Comparison of ENCODE assay signal across 9 cellular contexts in the genomic region with DNA sequence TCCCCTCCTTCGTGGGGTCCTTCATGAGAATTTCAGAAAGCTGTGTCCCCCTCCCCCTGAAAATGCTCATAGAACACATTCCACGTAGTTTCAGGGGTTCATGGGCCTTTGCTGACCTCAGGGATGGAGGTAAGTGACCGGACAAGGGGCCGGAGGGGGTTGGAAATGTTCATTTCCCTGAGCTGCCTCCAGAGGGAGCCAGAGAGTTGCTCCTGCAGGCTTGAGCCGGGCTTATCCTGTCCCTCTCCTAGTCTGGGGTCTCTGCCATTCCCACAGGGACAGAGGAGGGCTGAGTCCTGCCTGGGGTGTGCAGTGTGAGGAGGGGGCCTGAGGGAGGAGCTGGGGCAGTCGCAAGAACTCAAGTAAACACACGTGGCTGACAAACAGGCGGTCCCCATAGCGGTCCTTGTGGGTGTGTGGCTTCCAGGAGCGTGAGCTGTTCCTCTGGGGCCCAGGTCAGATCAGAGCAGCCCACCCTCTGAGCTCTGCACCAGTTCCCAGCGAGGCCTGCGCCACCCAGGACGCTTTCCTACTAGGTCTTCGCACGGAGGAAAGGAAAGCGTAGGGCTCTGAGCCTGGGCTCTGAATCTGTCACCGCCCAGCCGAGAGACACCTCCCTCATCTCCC.
DNase-seq lines count a peak whose midpoint lies in the region; ATAC-seq and TF ChIP-seq lines count a peak whose summit lies in the region.
"Had no signal": no experiment of that assay in that cellular context is flagged by ENCODE, and none has a peak within 500 bp of the region (broad histone marks: within the 10 kb centered on the region; RNA-seq: fewer than 3 reads in every experiment).

No MANE protein-coding gene starts in this region.

- H3K4me3 ChIP-seq in lower lobe of right lung = no peak overlapping the region
- H3K4me3 ChIP-seq: SK-N-MC had no signal

- in situ Hi-C loops in T47D (cut with HindIII; ENCODE audit: low pct_unique_long_range_greater_than_20kb, low sequenced_read_pairs) = no loop called here

- intact Hi-C loops in lower lobe of right lung (cut with DNase I) = no loop called here

- DNase-seq in Daoy (ENCODE audit: low read depth) (peak; percentile 27), HuH-7.5 (ENCODE audit: low spot score) (peak; percentile 72), T47D (ENCODE audit: low read depth in 1 of 2, low spot score in 1 of 2) (peak; percentile 53 to 57), lower lobe of right lung (no peak), NCI-H187 (lab: John Stamatoyannopoulos, UW) (no peak), NCI-H1105 (lab: John Stamatoyannopoulos, UW) (no peak)

- H3K36me3 ChIP-seq in lower lobe of right lung = no peaks in the 10 kb centered on the region

- H3K27ac ChIP-seq in lower lobe of right lung = no peak overlapping the region
- H3K27ac ChIP-seq: SK-N-MC had no signal

- peaks cover under 1% of the 10 kb centered on the region for H3K4me1 ChIP-seq in lower lobe of right lung

- peak; percentile 31 to 54 for ATAC-seq in lower lobe of right lung
- no peak for ATAC-seq in HG02885 (IDR thresholded peaks at IDR 0.05; ENCODE audit: poor library complexity, unreplicated experiment)
- ATAC-seq in GM19035 (IDR thresholded peaks at IDR 0.05; ENCODE audit: unreplicated experiment) = no peak

- TF ChIP-seq CTCF in lower lobe of right lung (IDR thresholded peaks at IDR 0.05) = peak; percentile 72

- H3K9me3 ChIP-seq in lower lobe of right lung = peaks cover 4% of the 10 kb centered on the region

- H3K27me3 ChIP-seq in lower lobe of right lung (ENCODE audit: low read depth) = peaks cover 29% of the 10 kb centered on the region

Comparison
In these comparisons a context has a peak if more than half of its experiments do, and no peak if none do; other contexts are left out.
1. DNase-seq: peak in Daoy (single experiment), HuH-7.5 (single experiment) and T47D (2 of 2); none in lower lobe of right lung (single experiment), NCI-H187 (0 of 2) and NCI-H1105 (single experiment).
2. ATAC-seq: peak in lower lobe of right lung (2 of 2); none in HG02885 (single experiment) and GM19035 (single experiment).